ENCODE assay signal across 9 cellular contexts in genomic region chr13:112605531-112605990, GRCh38. TPM values are rescaled to one million over a fixed set of nuclear protein-coding genes. Genes with fewer than 3 reads are reported as not detected.
DNase-seq lines count a peak whose midpoint lies in the region; ATAC-seq, FAIRE-seq and TF ChIP-seq lines count a peak whose summit lies in the region.
"Had no signal": no experiment of that assay in that cellular context is flagged by ENCODE, and none has a peak within 500 bp of the region (broad histone marks: within the 10 kb centered on the region; RNA-seq: fewer than 3 reads in every experiment).

No MANE protein-coding gene starts in this region.

- DNase-seq in activated CD4-positive, alpha-beta T cell treated with anti-CD3 and anti-CD28 coated beads, Interleukin-2, amount 10 ng/mL, durations not matched to agents 24 days and 14 days, result no peak
- DNase-seq in activated CD4-positive, alpha-beta T cell treated with anti-CD3 and anti-CD28 coated beads, Interleukin-2, amount 50 U/mL, for 1 hour, result no peak
- DNase-seq in keratinocyte (ENCODE audit: low read depth, low spot score), result no peak
- no peak for DNase-seq in thoracic aorta (ENCODE audit: low spot score)
- no peak for DNase-seq in Peyer's patch
- DNase-seq in OCI-M1 (lab: John Stamatoyannopoulos, UW), result no peak

- TF ChIP-seq CTCF in keratinocyte (optimal IDR thresholded peaks at IDR 0.05 in 1 of 3, IDR thresholded peaks at IDR 0.05 in 1 of 3, conservative IDR thresholded peaks at IDR 0.05 in 1 of 3; ENCODE audit: extremely low read depth in 1 of 3, insufficient read depth in 2 of 3, low read length in 3 of 3), result no peak
- no peak for TF ChIP-seq CTCF in thoracic aorta (IDR thresholded peaks at IDR 0.05)
- no peak for TF ChIP-seq CTCF in Peyer's patch (IDR thresholded peaks at IDR 0.05)

- ATAC-seq in thoracic aorta (ENCODE audit: insufficient number of reproducible peaks, low FRiP score, low read depth) (no peak), HG03095 (IDR thresholded peaks at IDR 0.05; ENCODE audit: unreplicated experiment) (no peak)

- no peaks in the 10 kb centered on the region for H3K36me3 ChIP-seq in keratinocyte (ENCODE audit: control insufficient read depth in 2 of 2, extremely low read depth in 1 of 2, insufficient read depth in 2 of 2, low read length in 2 of 2)
- no peaks in the 10 kb centered on the region for H3K36me3 ChIP-seq in thoracic aorta
- no peaks in the 10 kb centered on the region for H3K36me3 ChIP-seq in Peyer's patch

- peak overlapping the region; percentile 65 for H3K9ac ChIP-seq in keratinocyte (ENCODE audit: control insufficient read depth, extremely low read depth, insufficient read depth, low read length)

- no peaks in the 10 kb centered on the region for H3K9me1 ChIP-seq in keratinocyte (ENCODE audit: control insufficient read depth, extremely low read depth, insufficient read depth, low read length)

- no peaks in the 10 kb centered on the region for H3K36me3 Mint-ChIP-seq in activated CD4-positive, alpha-beta T cell treated with anti-CD3 and anti-CD28 coated beads, Interleukin-2, amount 10 ng/mL, durations not matched to agents 24 days and 14 days (ENCODE audit: low read depth)
- no peaks in the 10 kb centered on the region for H3K36me3 Mint-ChIP-seq in activated naive CD8-positive, alpha-beta T cell

- H3K27me3 Mint-ChIP-seq in activated CD4-positive, alpha-beta T cell treated with anti-CD3 and anti-CD28 coated beads, Interleukin-2, amount 10 ng/mL, durations not matched to agents 24 days and 14 days, result peaks cover 42% of the 10 kb centered on the region
- peaks cover 13% of the 10 kb centered on the region for H3K27me3 Mint-ChIP-seq in activated naive CD8-positive, alpha-beta T cell

- H4K20me1 ChIP-seq in keratinocyte (ENCODE audit: control insufficient read depth, extremely low read depth, insufficient read depth, low read length), result no peaks in the 10 kb centered on the region

- H3K9me3 ChIP-seq in keratinocyte (ENCODE audit: control insufficient read depth, low read depth, low read length) (no peaks in the 10 kb centered on the region), thoracic aorta (no peaks in the 10 kb centered on the region), Peyer's patch (no peaks in the 10 kb centered on the region)

- no peaks in the 10 kb centered on the region for H3K79me2 ChIP-seq in keratinocyte (ENCODE audit: control insufficient read depth, insufficient read depth, low read length)

- H3K4me1 ChIP-seq in keratinocyte (ENCODE audit: control insufficient read depth, extremely low read depth, insufficient read depth, low read length), result no peaks in the 10 kb centered on the region
- peaks cover 0 to 13% of the 10 kb centered on the region in 2 donors for H3K4me1 ChIP-seq in thoracic aorta (ENCODE audit: control insufficient read depth in 1 of 2, low read depth in 2 of 2)
- H3K4me1 ChIP-seq in Peyer's patch, result no peaks in the 10 kb centered on the region

- H3K4me3 ChIP-seq in keratinocyte (ENCODE audit: control insufficient read depth in 2 of 3, extremely low read depth in 1 of 3, insufficient read depth in 2 of 3, low read depth in 1 of 3, low read length in 3 of 3) (peak overlapping the region in 1 of 3 experiments; percentile 74), thoracic aorta (peak overlapping the region; percentile 70), Peyer's patch (peak overlapping the region in 2 of 4 donors; percentile 48 to 52)

- FAIRE-seq in keratinocyte (lab: Jason Lieb, UNC), result no peak
- FAIRE-seq: bronchial epithelial cell had no signal

- H3K27ac ChIP-seq in keratinocyte (ENCODE audit: control insufficient read depth, insufficient read depth, low read length) (no peak overlapping the region), thoracic aorta (peak overlapping the region in 1 of 2 donors; percentile 12), Peyer's patch (peak overlapping the region in 1 of 4 donors; percentile 53)

- TF ChIP-seq POLR2A in Peyer's patch (IDR thresholded peaks at IDR 0.05), result no peak

- dilution Hi-C loops in keratinocyte (cut with MboI; ENCODE audit: extremely low pct_ligation_motif_present, low sequenced_read_pairs), result no loop called here

- peak overlapping the region; percentile 98 for H3K4me2 ChIP-seq in keratinocyte (ENCODE audit: control insufficient read depth, extremely low read depth, insufficient read depth, low read depth, low read length)

- peak overlapping the region; percentile 87 for H3K4me3 Mint-ChIP-seq in activated CD4-positive, alpha-beta T cell treated with anti-CD3 and anti-CD28 coated beads, Interleukin-2, amount 10 ng/mL, durations not matched to agents 24 days and 14 days
- peak overlapping the region; percentile 88 for H3K4me3 Mint-ChIP-seq in activated naive CD8-positive, alpha-beta T cell

- no peaks in the 10 kb centered on the region for H3K9me3 Mint-ChIP-seq in activated CD4-positive, alpha-beta T cell treated with anti-CD3 and anti-CD28 coated beads, Interleukin-2, amount 10 ng/mL, durations not matched to agents 24 days and 14 days
- H3K9me3 Mint-ChIP-seq in activated naive CD8-positive, alpha-beta T cell (ENCODE audit: low read depth), result no peaks in the 10 kb centered on the region

- H3K4me1 Mint-ChIP-seq in activated CD4-positive, alpha-beta T cell treated with anti-CD3 and anti-CD28 coated beads, Interleukin-2, amount 10 ng/mL, durations not matched to agents 24 days and 14 days, result peaks cover 7% of the 10 kb centered on the region
- peaks cover 9% of the 10 kb centered on the region for H3K4me1 Mint-ChIP-seq in activated naive CD8-positive, alpha-beta T cell (ENCODE audit: low read depth)

- H2AFZ ChIP-seq in keratinocyte (ENCODE audit: control insufficient read depth, low read length), result peak overlapping the region; percentile 89

- H3K27me3 ChIP-seq in keratinocyte (ENCODE audit: control insufficient read depth, extremely low read depth, insufficient read depth, low read length) (no peaks in the 10 kb centered on the region), thoracic aorta (replicated peaks; ENCODE audit: insufficient read depth) (no peaks in the 10 kb centered on the region), Peyer's patch (no peaks in the 10 kb centered on the region)

- no peak overlapping the region for H3K27ac Mint-ChIP-seq in activated CD4-positive, alpha-beta T cell treated with anti-CD3 and anti-CD28 coated beads, Interleukin-2, amount 10 ng/mL, durations not matched to agents 24 days and 14 days
- no peak overlapping the region for H3K27ac Mint-ChIP-seq in activated naive CD8-positive, alpha-beta T cell

- intact Hi-C loops in activated CD4-positive, alpha-beta T cell treated with anti-CD3 and anti-CD28 coated beads, Interleukin-2, amount 10 ng/mL, durations not matched to agents 24 days and 14 days (cut with micrococcal nuclease), result loop anchor here (5.0 to 10.0 kb wide), 4 partner anchors 93 to 1131 kb away; no protein-coding TSS in a partner anchor

RNA-seq across cellular contexts. Expression of gene TUBGCP3, which starts 17.6 kb away (rescaled TPM):
- total RNA-seq in activated CD4-positive, alpha-beta T cell treated with anti-CD3 and anti-CD28 coated beads, Interleukin-2, amount 10 ng/mL, durations not matched to agents 24 days and 14 days, result 64.0 and 69.3 TPM in 2 replicates
- 9.2 to 16.8 TPM (median 14.0 TPM) in 3 replicates for polyA plus RNA-seq in keratinocyte
- polyA plus RNA-seq in keratinocyte (2011; ENCODE audit: low read depth), result 7.1 TPM
- polyA plus RNA-seq in keratinocyte (2011; cell fraction: cytosol; rRNA removed), result 10.5 TPM in 2 replicates
- polyA plus RNA-seq in keratinocyte (2011; cell fraction: nucleus; rRNA removed), result 21.3 and 32.1 TPM in 2 replicates
- polyA plus RNA-seq in keratinocyte (2012; ENCODE audit: low replicate concordance), result 12.5 and 15.7 TPM in 2 replicates
- 16.5 to 29.6 TPM (median 23.1 TPM) in 3 replicates for polyA minus RNA-seq in keratinocyte
- 7.7 TPM for polyA minus RNA-seq in keratinocyte (2011; cell fraction: cytosol; rRNA and poly(A)+ RNA removed)
- 18.9 and 28.8 TPM in 2 replicates for polyA minus RNA-seq in keratinocyte (2011; cell fraction: nucleus; rRNA and poly(A)+ RNA removed)
- total RNA-seq in thoracic aorta, result 10 to 100 TPM; 31.0 to 32.9 TPM
- 10 to 100 TPM; 32.2 to 75.9 (median 43.6) TPM for total RNA-seq in Peyer's patch
